In genomic region chr4:180091710-180092109, GRCh38 we compare ENCODE assay signal across 22 cellular contexts.
"Had no signal": no experiment of that assay in that cellular context is flagged by ENCODE, and none has a peak within 500 bp of the region (broad histone marks: within the 10 kb centered on the region; RNA-seq: fewer than 3 reads in every experiment).

No MANE protein-coding gene starts in this region.

- H2AFZ ChIP-seq: PC-9 had no signal

- H3K4me3 ChIP-seq: PC-9, Peyer's patch, SJCRH30 had no signal

- DNase-seq: IMR-90, Karpas-422, KG1, MM.1S, NCI-H1092 treated with DMSO at 0.1 percent for 48 hours, NCI-H1436, NCI-H187 treated with DMSO at 0.1 percent for 48 hours, NCI-H2029 treated with DMSO at 0.1 percent for 48 hours, NCI-H2171 treated with DMSO at 0.1 percent for 48 hours, NCI-H345, NCI-H446 treated with DMSO at 0.1 percent for 48 hours, NCI-H510A treated with DMSO at 0.1 percent for 48 hours, NCI-H526 treated with DMSO at 0.1 percent for 48 hours, NCI-H774, OCI-M1, PC-9, Peyer's patch, SHP77 treated with DMSO at 0.1 percent for 48 hours, SJCRH30 had no signal

- H3K27ac ChIP-seq: PC-9, Peyer's patch, SJCRH30 had no signal

- H3K27me3 ChIP-seq: Peyer's patch, SJCRH30 had no signal

- H3K36me3 ChIP-seq: Peyer's patch, SJCRH30 had no signal

- ATAC-seq: HepG2, Right ventricle myocardium inferior, SK-N-SH treated with all-trans-retinoic acid at 6 μM for 48 hours had no signal

- H3K9me3 ChIP-seq: Peyer's patch, SJCRH30 had no signal

- H3K4me2 ChIP-seq: PC-9 had no signal

- H3K4me1 ChIP-seq: Peyer's patch, SJCRH30 had no signal
